26 cellular contexts compared by ENCODE assay signal in the genomic region with DNA sequence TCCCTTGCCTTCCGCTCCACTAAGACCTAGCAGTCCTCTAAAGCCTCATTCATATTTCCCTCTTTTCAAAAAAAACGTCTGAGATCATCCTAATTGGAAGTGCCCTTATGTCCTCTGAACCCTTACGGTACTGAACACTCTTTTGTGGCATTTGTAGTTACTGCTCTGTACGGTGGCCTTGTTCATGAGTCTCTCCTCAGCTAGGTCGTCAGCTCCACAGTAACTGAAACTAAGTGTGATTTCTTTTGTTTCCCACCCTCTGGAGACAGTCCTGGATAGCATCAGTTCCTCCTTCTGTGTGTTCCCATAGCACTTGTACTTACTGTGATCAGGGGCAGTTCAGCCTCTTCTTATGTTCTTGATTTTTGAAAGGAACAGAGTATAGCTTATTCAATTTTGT. TPM values are rescaled to one million over a fixed set of nuclear protein-coding genes. Genes with fewer than 3 reads are reported as not detected.
DNase-seq lines count a peak whose midpoint lies in the region; ATAC-seq, FAIRE-seq and TF ChIP-seq lines count a peak whose summit lies in the region.
"Had no signal": no experiment of that assay in that cellular context is flagged by ENCODE, and none has a peak within 500 bp of the region (broad histone marks: within the 10 kb centered on the region; RNA-seq: fewer than 3 reads in every experiment).

No MANE protein-coding gene starts in this region.

- no peak overlapping the region for H3K4me3 Mint-ChIP-seq in astrocyte (ENCODE audit: unreplicated experiment)
- no peak overlapping the region for H3K4me3 Mint-ChIP-seq in progenitor cell of endocrine pancreas (ENCODE audit: low read depth)
- no peak overlapping the region for H3K4me3 Mint-ChIP-seq in T-helper 2 cell treated with Interferon-gamma antibody and Interleukin-4, amounts not matched to agents 5 μg/mL and 100 μg/mL, for 36 hours
- H3K4me3 Mint-ChIP-seq: activated naive CD8-positive, alpha-beta T cell treated with anti-CD3 and anti-CD28 coated beads for 36 hours; neural progenitor cell; stimulated activated naive CD8-positive, alpha-beta T cell treated with anti-CD3 and anti-CD28 coated beads, Interleukin-15, amount 100 ng/mL, for 72 hours had no signal

- H3K79me2 ChIP-seq in astrocyte (ENCODE audit: insufficient read depth, low read length) = peaks cover 51% of the 10 kb centered on the region

- H3K27me3 ChIP-seq in astrocyte (ENCODE audit: insufficient read depth, low read length) = no peaks in the 10 kb centered on the region
- H3K27me3 ChIP-seq: BLaER1, dorsolateral prefrontal cortex, neural progenitor cell, thyroid gland had no signal

- H3K4me2 ChIP-seq in astrocyte (ENCODE audit: low read length) = no peak overlapping the region
- H3K4me2 ChIP-seq: BLaER1, neural progenitor cell had no signal

- H3K27ac ChIP-seq in astrocyte (ENCODE audit: low read depth, low read length) = no peak overlapping the region
- H3K27ac ChIP-seq: BLaER1, dorsolateral prefrontal cortex, neural progenitor cell, thyroid gland, VCaP had no signal

- ATAC-seq in left ventricle myocardium superior = peak; percentile 48
- ATAC-seq: stimulated activated naive CD8-positive, alpha-beta T cell treated with anti-CD3 and anti-CD28 coated beads, Interleukin-15, amount 100 ng/mL, for 72 hours had no signal

- H3K4me3 ChIP-seq in astrocyte (ENCODE audit: insufficient read depth, low read depth, low read length) = no peak overlapping the region
- H3K4me3 ChIP-seq: BLaER1, dorsolateral prefrontal cortex, neural progenitor cell, thyroid gland had no signal

- H3K4me1 ChIP-seq in astrocyte (ENCODE audit: insufficient read depth, low read length) = no peaks in the 10 kb centered on the region

- no peak overlapping the region for H3K9ac ChIP-seq in astrocyte (ENCODE audit: low read length)
- H3K9ac ChIP-seq: BLaER1, neural progenitor cell had no signal

- H3K9me3 ChIP-seq in astrocyte (ENCODE audit: insufficient read depth, low read depth, low read length) = no peaks in the 10 kb centered on the region
- H3K9me3 ChIP-seq: BLaER1, thyroid gland had no signal

- peaks cover 32% of the 10 kb centered on the region for H4K20me1 ChIP-seq in astrocyte (ENCODE audit: insufficient read depth, low read length)
- H4K20me1 ChIP-seq: BLaER1 had no signal

- H3K36me3 Mint-ChIP-seq in astrocyte (ENCODE audit: low read depth, unreplicated experiment) = peaks cover 2% of the 10 kb centered on the region
- H3K36me3 Mint-ChIP-seq in progenitor cell of endocrine pancreas (ENCODE audit: insufficient read depth) = peaks cover 2% of the 10 kb centered on the region
- H3K36me3 Mint-ChIP-seq in T-helper 2 cell treated with Interferon-gamma antibody and Interleukin-4, amounts not matched to agents 5 μg/mL and 100 μg/mL, for 36 hours (ENCODE audit: low read depth) = no peaks in the 10 kb centered on the region

- peak; percentile 56 for DNase-seq in MV-4-11 (lab: John Stamatoyannopoulos, UW)
- no peak for DNase-seq in astrocyte (ENCODE audit: low read depth)
- DNase-seq in left ventricle myocardium superior = no peak
- no peak for DNase-seq in progenitor cell of endocrine pancreas (ENCODE audit: low spot score, unreplicated experiment)
- no peak for DNase-seq in occipital lobe (lab: John Stamatoyannopoulos, UW)
- DNase-seq in NCI-H1417 treated with DMSO at 0.1 percent for 48 hours (lab: John Stamatoyannopoulos, UW) = no peak
- DNase-seq in T-helper 2 cell treated with Interferon-gamma antibody and Interleukin-4, amounts not matched to agents 5 μg/mL and 100 μg/mL, for 36 hours (ENCODE audit: low spot score) = no peak
- DNase-seq: activated CD4-positive, alpha-beta T cell treated with anti-CD3 and anti-CD28 coated beads for 48 hours; activated effector memory CD4-positive, alpha-beta T cell treated with anti-CD3 and anti-CD28 coated beads, Interleukin-2, amount 50 U/mL, for 16 hours; activated naive CD8-positive, alpha-beta T cell treated with anti-CD3 and anti-CD28 coated beads for 36 hours; activated T-cell treated with anti-CD3 and anti-CD28 coated beads, Interleukin-2, amount 50 U/mL, for 1 hour; aorta; DMS53; dorsolateral prefrontal cortex; NCI-H1092; NCI-H187; NCI-H446; stimulated activated naive CD8-positive, alpha-beta T cell treated with anti-CD3 and anti-CD28 coated beads, Interleukin-15, amount 100 ng/mL, for 72 hours; thyroid gland had no signal

- TF ChIP-seq CTCF in astrocyte (IDR thresholded peaks at IDR 0.05; ENCODE audit: insufficient read depth, low read depth, low read length) (no peak), progenitor cell of endocrine pancreas (IDR thresholded peaks at IDR 0.05; ENCODE audit: unreplicated experiment) (no peak)

- intact Hi-C loops in left ventricle myocardium superior (cut with micrococcal nuclease) = no loop called here

- H3K27me3 Mint-ChIP-seq in astrocyte (ENCODE audit: low read depth, unreplicated experiment) = no peaks in the 10 kb centered on the region
- H3K27me3 Mint-ChIP-seq in progenitor cell of endocrine pancreas = no peaks in the 10 kb centered on the region
- H3K27me3 Mint-ChIP-seq in T-helper 2 cell treated with Interferon-gamma antibody and Interleukin-4, amounts not matched to agents 5 μg/mL and 100 μg/mL, for 36 hours (ENCODE audit: low read depth) = peaks cover 7% of the 10 kb centered on the region
- H3K27me3 Mint-ChIP-seq: activated naive CD8-positive, alpha-beta T cell treated with anti-CD3 and anti-CD28 coated beads for 36 hours; stimulated activated naive CD8-positive, alpha-beta T cell treated with anti-CD3 and anti-CD28 coated beads, Interleukin-15, amount 100 ng/mL, for 72 hours had no signal

- no peaks in the 10 kb centered on the region for H3K9me3 Mint-ChIP-seq in astrocyte (ENCODE audit: unreplicated experiment)
- H3K9me3 Mint-ChIP-seq in progenitor cell of endocrine pancreas (ENCODE audit: low read depth) = peaks cover 10% of the 10 kb centered on the region
- no peaks in the 10 kb centered on the region for H3K9me3 Mint-ChIP-seq in T-helper 2 cell treated with Interferon-gamma antibody and Interleukin-4, amounts not matched to agents 5 μg/mL and 100 μg/mL, for 36 hours

- no peaks in the 10 kb centered on the region for H3K36me3 ChIP-seq in astrocyte (ENCODE audit: insufficient read depth, low read length)
- H3K36me3 ChIP-seq: BLaER1, neural progenitor cell, thyroid gland had no signal

- FAIRE-seq in astrocyte (lab: Jason Lieb, UNC) = no peak
- FAIRE-seq: G401.6, GM19239, H54, islet of Langerhans had no signal

- peaks cover 14% of the 10 kb centered on the region for H3K4me1 Mint-ChIP-seq in astrocyte (ENCODE audit: low read depth, unreplicated experiment)
- H3K4me1 Mint-ChIP-seq in progenitor cell of endocrine pancreas (ENCODE audit: low read depth) = peaks cover 4% of the 10 kb centered on the region
- H3K4me1 Mint-ChIP-seq in T-helper 2 cell treated with Interferon-gamma antibody and Interleukin-4, amounts not matched to agents 5 μg/mL and 100 μg/mL, for 36 hours (ENCODE audit: low read depth) = no peaks in the 10 kb centered on the region

- no peak overlapping the region for H2AFZ ChIP-seq in astrocyte (ENCODE audit: low read depth, low read length)
- H2AFZ ChIP-seq: neural progenitor cell had no signal

- H3K27ac Mint-ChIP-seq in astrocyte (ENCODE audit: unreplicated experiment) (peak overlapping the region; percentile 7), progenitor cell of endocrine pancreas (peak overlapping the region; percentile 25)
- H3K27ac Mint-ChIP-seq in T-helper 2 cell treated with Interferon-gamma antibody and Interleukin-4, amounts not matched to agents 5 μg/mL and 100 μg/mL, for 36 hours = no peak overlapping the region
- H3K27ac Mint-ChIP-seq: activated naive CD8-positive, alpha-beta T cell treated with anti-CD3 and anti-CD28 coated beads for 36 hours; neural progenitor cell; stimulated activated naive CD8-positive, alpha-beta T cell treated with anti-CD3 and anti-CD28 coated beads, Interleukin-15, amount 100 ng/mL, for 72 hours had no signal

RNA-seq across cellular contexts. Expression of a gene that starts 49.8 kb away (rescaled TPM):
- total RNA-seq in astrocyte = 38.0 and 44.8 TPM in 2 replicates
- 111 TPM for total RNA-seq in left ventricle myocardium superior
- total RNA-seq in progenitor cell of endocrine pancreas = 62.5 and 69.9 TPM in 2 replicates
- 182 TPM for total RNA-seq in occipital lobe
